In genomic region chr5:153782589-153783238, GRCh38 we compare ENCODE assay signal across 20 cellular contexts.
DNase-seq lines count a peak whose midpoint lies in the region; ATAC-seq, FAIRE-seq and TF ChIP-seq lines count a peak whose summit lies in the region.
"Had no signal": no experiment of that assay in that cellular context is flagged by ENCODE, and none has a peak within 500 bp of the region (broad histone marks: within the 10 kb centered on the region; RNA-seq: fewer than 3 reads in every experiment).

No MANE protein-coding gene starts in this region.

- CTCF ChIA-PET in H1 (lab: Charles Lee; ENCODE audit: partially characterized antibody): interaction anchor here (0.6 to 2.5 kb wide), 9 partner anchors 13 to 1237 kb away, joined by 3 to 15 read pairs (median 3); no protein-coding TSS in a partner anchor

- H2AK5ac ChIP-seq in H1 (ENCODE audit: low read depth, low read length): no peak overlapping the region

- no peaks in the 10 kb centered on the region for H3K79me2 ChIP-seq in H1 (ENCODE audit: control insufficient read depth in 1 of 2, insufficient read depth in 2 of 2, low read length in 2 of 2)
- H3K79me2 ChIP-seq: parathyroid adenoma had no signal

- no peaks in the 10 kb centered on the region; the same call in 1 of the 2 replicates for H3K23me2 ChIP-seq in H1 (ENCODE audit: low read depth, low read length)

- no peak overlapping the region for H4K91ac ChIP-seq in H1 (replicated peaks; ENCODE audit: insufficient read length, low read length)

- H2BK15ac ChIP-seq in H1 (ENCODE audit: low read length): no peak overlapping the region

- no peaks in the 10 kb centered on the region for H3K36me3 Mint-ChIP-seq in stimulated activated memory B cell treated with anti-CD40 and anti-IgM and Interleukin-4, amounts not matched to agents 10 μg/mL and 1 μg/mL and 100 μg/mL, for 72 hours
- H3K36me3 Mint-ChIP-seq: activated naive CD4-positive, alpha-beta T cell treated with anti-CD3 and anti-CD28 coated beads, Interleukin-2, amount 50 U/mL, for 24 hours; stimulated activated naive B cell treated with anti-CD40 and anti-IgM and Interleukin-4, amounts not matched to agents 10 μg/mL and 1 μg/mL and 100 μg/mL, for 72 hours; type B pancreatic cell had no signal

- H3K18ac ChIP-seq in H1 (ENCODE audit: extremely low read depth, low read length): no peak overlapping the region

- H3K56ac ChIP-seq in H1 (replicated peaks; ENCODE audit: insufficient read length, low read depth, low read length): no peak overlapping the region

- TF ChIP-seq CTCF in H1 (IDR thresholded peaks at IDR 0.05; ENCODE audit: control extremely low read depth in 1 of 3, insufficient read depth in 1 of 3, low read depth in 1 of 3, low read length in 3 of 3): peak; percentile 14 to 51 (median 42); a peak in 3 of 4 replicates

- H2BK12ac ChIP-seq in H1 (ENCODE audit: low read depth, low read length): 0 out of 2 replicates have a peak overlapping the region, but pooled peaks have one; percentile 5

- no peak overlapping the region for H4K8ac ChIP-seq in H1 (ENCODE audit: extremely low read depth, insufficient read depth, low read length)

- peak; percentile 55 to 62; a peak in 3 of 4 replicates for TF ChIP-seq RAD21 in H1 (IDR thresholded peaks at IDR 0.05 in 1 of 2, conservative IDR thresholded peaks at IDR 0.05 in 1 of 2; ENCODE audit: low read depth in 2 of 2, low read length in 2 of 2)

- no peak overlapping the region for H3K27ac Mint-ChIP-seq in stimulated activated memory B cell treated with anti-CD40 and anti-IgM and Interleukin-4, amounts not matched to agents 10 μg/mL and 1 μg/mL and 100 μg/mL, for 72 hours
- H3K27ac Mint-ChIP-seq: activated naive CD4-positive, alpha-beta T cell treated with anti-CD3 and anti-CD28 coated beads, Interleukin-2, amount 50 U/mL, for 24 hours; stimulated activated naive B cell treated with anti-CD40 and anti-IgM and Interleukin-4, amounts not matched to agents 10 μg/mL and 1 μg/mL and 100 μg/mL, for 72 hours; type B pancreatic cell had no signal

- DNase-seq in EL (peak; percentile 4), NT2/D1 (ENCODE audit: low read depth, low spot score) (peak; percentile 43), H1 (ENCODE audit: low read depth in 1 of 2, low spot score in 2 of 2) (peak in 1 of 2 experiments; percentile 47), myocyte (ENCODE audit: low read depth) (peak; percentile 40), glomerular visceral epithelial cell (ENCODE audit: extremely low spot score) (no peak), COLO829 (ENCODE audit: low spot score) (no peak)
- DNase-seq: ACHN; activated CD4-positive, alpha-beta T cell treated with anti-CD3 and anti-CD28 coated beads for 1 hour; central memory CD4-positive, alpha-beta T cell; GDM1; mucosa of descending colon; stimulated activated naive B cell treated with anti-CD40 and anti-IgM and Interleukin-4, amounts not matched to agents 10 μg/mL and 1 μg/mL and 100 μg/mL, for 72 hours had no signal

- no peak for TF ChIP-seq EP300 in H1 (IDR thresholded peaks at IDR 0.05; ENCODE audit: borderline replicate concordance in 1 of 2, low read depth in 2 of 2, low read length in 2 of 2)

- TF ChIP-seq POLR2A in H1 (IDR thresholded peaks at IDR 0.05; ENCODE audit: control extremely low read depth in 1 of 2, low read depth in 2 of 2, low read length in 2 of 2): no peak

- H3K14ac ChIP-seq in H1 (ENCODE audit: insufficient read length): no peak overlapping the region

- H4K5ac ChIP-seq in H1 (ENCODE audit: insufficient read length, low read depth, low read length): no peak overlapping the region

- no peaks in the 10 kb centered on the region for H3K4me1 ChIP-seq in NT2/D1 (ENCODE audit: insufficient read depth, insufficient read length)
- peaks cover 4 to 16% (median 12%) of the 10 kb centered on the region in 4 experiments; a peak in 5 of 7 replicates for H3K4me1 ChIP-seq in H1 (replicated peaks in 1 of 4; ENCODE audit: control insufficient read depth in 3 of 4, insufficient read depth in 4 of 4, low read length in 3 of 4)
- H3K4me1 ChIP-seq: gastroesophageal sphincter, parathyroid adenoma had no signal

- H3K36me3 ChIP-seq in NT2/D1 (ENCODE audit: insufficient read depth, insufficient read length, low read length) (no peaks in the 10 kb centered on the region), H1 (ENCODE audit: control insufficient read depth in 2 of 4, insufficient read depth in 4 of 4, low read length in 3 of 4) (no peaks in the 10 kb centered on the region)
- H3K36me3 ChIP-seq: gastroesophageal sphincter had no signal

- H3K4me3 Mint-ChIP-seq in stimulated activated memory B cell treated with anti-CD40 and anti-IgM and Interleukin-4, amounts not matched to agents 10 μg/mL and 1 μg/mL and 100 μg/mL, for 72 hours: no peak overlapping the region
- H3K4me3 Mint-ChIP-seq: activated naive CD4-positive, alpha-beta T cell treated with anti-CD3 and anti-CD28 coated beads, Interleukin-2, amount 50 U/mL, for 24 hours; stimulated activated naive B cell treated with anti-CD40 and anti-IgM and Interleukin-4, amounts not matched to agents 10 μg/mL and 1 μg/mL and 100 μg/mL, for 72 hours; type B pancreatic cell had no signal

- no peak overlapping the region for H2BK120ac ChIP-seq in H1 (replicated peaks; ENCODE audit: low read depth, low read length)

- no peak overlapping the region for H2BK20ac ChIP-seq in H1 (ENCODE audit: low read length)

- POLR2A ChIA-PET in H1 (lab: Charles Lee; ENCODE audit: partially characterized antibody): no interaction called here

- H3K9me3 ChIP-seq in NT2/D1 (ENCODE audit: insufficient read depth, low read length): no peaks in the 10 kb centered on the region
- H3K9me3 ChIP-seq in H1 (ENCODE audit: insufficient read depth in 2 of 2, low read depth in 1 of 2, low read length in 1 of 2): no peaks in the 10 kb centered on the region
- H3K9me3 ChIP-seq: gastroesophageal sphincter, mucosa of descending colon had no signal

- H3K27me3 ChIP-seq in NT2/D1 (ENCODE audit: insufficient read depth, insufficient read length) (no peaks in the 10 kb centered on the region), H1 (replicated peaks in 1 of 4; ENCODE audit: control insufficient read depth in 3 of 4, extremely low read depth in 1 of 4, insufficient read depth in 3 of 4, low read length in 3 of 4) (no peaks in the 10 kb centered on the region)
- H3K27me3 ChIP-seq: gastroesophageal sphincter had no signal

- no peak overlapping the region for H2AFZ ChIP-seq in H1 (ENCODE audit: low read length)
- H2AFZ ChIP-seq: parathyroid adenoma had no signal

- H3K4me3 ChIP-seq in NT2/D1 (ENCODE audit: insufficient read length, low read depth): no peak overlapping the region
- no peak overlapping the region for H3K4me3 ChIP-seq in H1 (ENCODE audit: extremely low read depth in 1 of 4, insufficient read depth in 2 of 4, low read depth in 3 of 4, low read length in 4 of 4)
- H3K4me3 ChIP-seq: gastroesophageal sphincter, mucosa of descending colon had no signal

- H3K9ac ChIP-seq in NT2/D1 (ENCODE audit: insufficient read length, low read depth) (no peak overlapping the region), H1 (replicated peaks in 1 of 4; ENCODE audit: extremely low read depth in 1 of 4, low read depth in 3 of 4, low read length in 3 of 4) (no peak overlapping the region)
- H3K9ac ChIP-seq: KMS-11, parathyroid adenoma had no signal

- 63% methylated on average over 5 of the region's 5 CpGs; no CpG with 5 or more reads in 1 of the 2 experiments for WGBS in H1 (ENCODE audit: extremely low coverage in 1 of 2, insufficient coverage in 1 of 2, insufficient read length in 1 of 2, insufficient replicate concordance in 2 of 2, low coverage in 1 of 2, low lambda C conversion rate in 2 of 2, missing lambda C conversion rate in 1 of 2), 2 experiments

- no peak overlapping the region for H3K4ac ChIP-seq in H1 (replicated peaks; ENCODE audit: insufficient read length, low read depth, low read length)

- ATAC-seq in GM18907 (IDR thresholded peaks at IDR 0.05; ENCODE audit: unreplicated experiment): no peak
- no peak for ATAC-seq in stimulated activated memory B cell treated with anti-CD40 and anti-IgM and Interleukin-4, amounts not matched to agents 10 μg/mL and 1 μg/mL and 100 μg/mL, for 72 hours
- ATAC-seq: gastroesophageal sphincter; mucosa of descending colon; stimulated activated naive B cell treated with anti-CD40 and anti-IgM and Interleukin-4, amounts not matched to agents 10 μg/mL and 1 μg/mL and 100 μg/mL, for 72 hours had no signal

- no peak overlapping the region for H3K4me2 ChIP-seq in H1 (ENCODE audit: insufficient read depth in 1 of 2, low read depth in 2 of 2, low read length in 2 of 2)
- H3K4me2 ChIP-seq: KMS-11 had no signal

- no peaks in the 10 kb centered on the region for H3K9me3 Mint-ChIP-seq in stimulated activated memory B cell treated with anti-CD40 and anti-IgM and Interleukin-4, amounts not matched to agents 10 μg/mL and 1 μg/mL and 100 μg/mL, for 72 hours
- H3K9me3 Mint-ChIP-seq: activated naive CD4-positive, alpha-beta T cell treated with anti-CD3 and anti-CD28 coated beads, Interleukin-2, amount 50 U/mL, for 24 hours; stimulated activated naive B cell treated with anti-CD40 and anti-IgM and Interleukin-4, amounts not matched to agents 10 μg/mL and 1 μg/mL and 100 μg/mL, for 72 hours had no signal

- no peak overlapping the region for H3K23ac ChIP-seq in H1 (ENCODE audit: insufficient read length)

- H3K27me3 Mint-ChIP-seq in stimulated activated memory B cell treated with anti-CD40 and anti-IgM and Interleukin-4, amounts not matched to agents 10 μg/mL and 1 μg/mL and 100 μg/mL, for 72 hours: peaks cover 8% of the 10 kb centered on the region
- H3K27me3 Mint-ChIP-seq: stimulated activated naive B cell treated with anti-CD40 and anti-IgM and Interleukin-4, amounts not matched to agents 10 μg/mL and 1 μg/mL and 100 μg/mL, for 72 hours had no signal

- H3K27ac ChIP-seq in H1 (ENCODE audit: low read depth, low read length): no peak overlapping the region
- H3K27ac ChIP-seq: gastroesophageal sphincter, KMS-11, parathyroid adenoma had no signal

- H4K20me1 ChIP-seq in H1 (replicated peaks in 1 of 2; ENCODE audit: control insufficient read depth in 1 of 2, insufficient read depth in 2 of 2, low read length in 2 of 2): no peaks in the 10 kb centered on the region

- H2BK5ac ChIP-seq in H1 (ENCODE audit: low read depth, low read length): no peak overlapping the region

- no peaks in the 10 kb centered on the region for H3K4me1 Mint-ChIP-seq in stimulated activated memory B cell treated with anti-CD40 and anti-IgM and Interleukin-4, amounts not matched to agents 10 μg/mL and 1 μg/mL and 100 μg/mL, for 72 hours
- H3K4me1 Mint-ChIP-seq: activated naive CD4-positive, alpha-beta T cell treated with anti-CD3 and anti-CD28 coated beads, Interleukin-2, amount 50 U/mL, for 24 hours; stimulated activated naive B cell treated with anti-CD40 and anti-IgM and Interleukin-4, amounts not matched to agents 10 μg/mL and 1 μg/mL and 100 μg/mL, for 72 hours had no signal

- peak; percentile 80 for FAIRE-seq in H1 (lab: Jason Lieb, UNC)
- FAIRE-seq: endometrium had no signal

- no peaks in the 10 kb centered on the region for H3K79me1 ChIP-seq in H1 (ENCODE audit: low read depth, low read length)

TF ChIP-seq in H1, 55 proteins besides CTCF, POLR2A, EP300 and RAD21 (continues in another document):
- TF ChIP-seq BACH1 (IDR thresholded peaks at IDR 0.05; ENCODE audit: low read length) (no peak), GTF2F1 (IDR thresholded peaks at IDR 0.05; ENCODE audit: borderline replicate concordance, low read depth, low read length) (no peak), SIRT6 (IDR thresholded peaks at IDR 0.05; ENCODE audit: low read length) (no peak), NRF1 (IDR thresholded peaks at IDR 0.05; ENCODE audit: low read depth, low read length) (no peak)

Comparison
In these comparisons a context has a peak if more than half of its experiments do, and no peak if none do; other contexts are left out.
1. DNase-seq: peak in EL (single experiment), NT2/D1 (single experiment) and myocyte (single experiment); none in glomerular visceral epithelial cell (single experiment) and COLO829 (single experiment).